Comparison of ENCODE assay signal across 8 cellular contexts in the genomic region with DNA sequence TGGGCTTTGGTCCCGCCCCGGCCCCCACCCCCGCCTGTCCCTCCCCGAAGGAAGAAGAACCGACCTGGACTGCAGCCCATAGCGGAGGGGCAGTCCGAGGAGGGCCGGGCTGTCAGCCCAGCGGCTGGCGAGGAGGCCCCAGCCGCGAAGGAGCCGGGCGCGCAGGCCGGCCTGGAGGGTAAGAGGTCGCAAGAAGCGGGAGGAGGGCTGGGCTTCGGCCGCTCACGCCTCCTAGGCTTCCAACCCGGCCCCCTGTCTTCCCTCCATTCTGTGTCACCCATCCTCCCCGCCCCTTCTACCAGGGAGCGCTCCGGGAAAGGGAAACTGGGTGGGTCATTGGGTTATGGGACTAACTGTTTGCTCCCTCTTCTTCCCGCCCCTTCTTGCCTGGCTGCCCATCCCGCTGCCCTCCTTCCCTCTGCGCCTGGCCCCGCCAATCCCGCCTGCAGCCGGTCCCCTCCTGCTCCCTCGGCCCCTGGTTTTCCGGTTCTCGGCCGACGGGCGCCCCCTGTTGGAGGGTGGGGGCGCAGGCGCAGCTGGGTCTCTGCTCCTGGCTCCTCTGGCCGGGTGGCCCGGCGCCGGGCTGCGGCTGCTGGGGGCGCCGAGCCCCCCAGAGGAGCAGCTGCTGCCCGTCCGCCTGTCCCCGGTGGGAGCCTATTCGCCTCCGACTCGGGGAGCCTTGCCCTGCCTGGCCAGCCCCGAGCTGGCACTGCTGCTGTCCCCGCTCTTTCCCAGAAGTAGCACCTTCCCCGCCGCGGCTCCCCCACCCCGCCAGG. TPM values are rescaled to one million over a fixed set of nuclear protein-coding genes. Genes with fewer than 3 reads are reported as not detected.
DNase-seq lines count a peak whose midpoint lies in the region; ATAC-seq and TF ChIP-seq lines count a peak whose summit lies in the region.

No MANE protein-coding gene starts in this region.

- peak overlapping the region; percentile 32; the same call in 1 of the 2 replicates for H4K91ac ChIP-seq in IMR-90 (ENCODE audit: insufficient read depth, low read depth, low read length)

- TF ChIP-seq RAD21 in IMR-90 (IDR thresholded peaks at IDR 0.05; ENCODE audit: low read length): peak; percentile 79

- peak overlapping the region; percentile 88 for H2AFZ ChIP-seq in IMR-90 (replicated peaks; ENCODE audit: low read length, poor library complexity)

- no peaks in the 10 kb centered on the region for H3K9me3 ChIP-seq in CD4-positive, alpha-beta T cell (ENCODE audit: control insufficient read depth, low read length)
- H3K9me3 ChIP-seq in IMR-90 (ENCODE audit: control insufficient read depth, insufficient read depth, low read length): no peaks in the 10 kb centered on the region

- H3K9ac ChIP-seq in IMR-90 (ENCODE audit: low read depth, low read length): peak overlapping the region; percentile 41

- in situ Hi-C loops in IMR-90 (cut with MboI; ENCODE audit: low sequenced_read_pairs): no loop called here

- no peaks in the 10 kb centered on the region for H3K27me3 ChIP-seq in CD4-positive, alpha-beta T cell (ENCODE audit: control insufficient read depth, insufficient read depth, low read length)
- no peaks in the 10 kb centered on the region for H3K27me3 ChIP-seq in IMR-90 (ENCODE audit: control insufficient read depth, insufficient read depth, low read length)

- H3K18ac ChIP-seq in IMR-90 (ENCODE audit: low read depth, low read length): no peak overlapping the region

- peak; percentile 96 for TF ChIP-seq CTCF in CD4-positive, alpha-beta T cell (IDR thresholded peaks at IDR 0.05)
- peak; percentile 97 for TF ChIP-seq CTCF in IMR-90 (conservative IDR thresholded peaks at IDR 0.05; ENCODE audit: low read depth, low read length)

- POLR2A ChIA-PET in CD4-positive, alpha-beta T cell (lab: Charles Lee): interaction anchor here (0.9 to 7.1 kb wide), 16 partner anchors 11 to 240 kb away, joined by 3 to 51 read pairs (median 6); partner anchors contain the start of genes ASH1L, CLK2, ENTREP3 and FDPS
- POLR2A ChIA-PET in IMR-90 (lab: Charles Lee; ENCODE audit: unreplicated experiment): interaction anchor here (1.0 kb wide), 1 partner anchor 10 kb away, joined by 3 read pairs; no protein-coding TSS in a partner anchor

- H3K4ac ChIP-seq in IMR-90 (ENCODE audit: low read depth, low read length): peak overlapping the region; percentile 37; the same call in 1 of the 2 replicates

- no peak overlapping the region for H2BK15ac ChIP-seq in IMR-90 (ENCODE audit: low read depth, low read length)

- H3K36me3 Mint-ChIP-seq in CD4-positive, alpha-beta T cell (ENCODE audit: low read depth): no peaks in the 10 kb centered on the region

- BruUV-seq in IMR-90 (replicated peaks; lab: Mats Ljungman, UMichigan): no TSS peak

- no peaks in the 10 kb centered on the region for H3K9me3 Mint-ChIP-seq in CD4-positive, alpha-beta T cell

- intact Hi-C loops in CD4-positive, alpha-beta T cell (cut with DNase I, micrococcal nuclease): loop anchor here (1.0 to 5.0 kb wide), 7 partner anchors 15 to 269 kb away; partner anchors contain the start of genes ASH1L (in 1 of the 2) and FDPS (in 1 of the 2)
- intact Hi-C loops in IMR-90 (cut with micrococcal nuclease): loop anchor here (1.0 to 10.0 kb wide), 6 partner anchors 46 to 324 kb away; partner anchors contain the start of genes CLK2, HCN3, MTX1 and THBS3

- peak overlapping the region; percentile 93 for H3K27ac ChIP-seq in CD4-positive, alpha-beta T cell (ENCODE audit: low read depth, low read length)
- H3K27ac ChIP-seq in IMR-90 (ENCODE audit: insufficient read depth, low read length) (peak overlapping the region; percentile 70), epithelial cell of prostate (peak overlapping the region; percentile 88)

- peaks cover 18% of the 10 kb centered on the region; the same call in 1 of the 2 replicates for H3K4me1 ChIP-seq in IMR-90 (ENCODE audit: control insufficient read depth, insufficient read depth, low read length)

- H3K56ac ChIP-seq in IMR-90 (ENCODE audit: extremely low read depth, insufficient read depth, low read length): peak overlapping the region; percentile 62; the same call in 1 of the 2 replicates

- CTCF ChIA-PET in CD4-positive, alpha-beta T cell (lab: Charles Lee): interaction anchor here (0.6 to 6.4 kb wide), 20 partner anchors 11 to 731 kb away, joined by 3 to 114 read pairs (median 3); partner anchors contain the start of genes CLK2, ENTREP3, FDPS and HCN3
- CTCF ChIA-PET in IMR-90 (lab: Yijun Ruan, JAX): interaction anchor here (0.8 to 1.2 kb wide), 3 partner anchors 72 to 73 kb away, joined by 3 to 6 read pairs (median 4); no protein-coding TSS in a partner anchor

- H3K36me3 ChIP-seq in IMR-90 (ENCODE audit: control insufficient read depth, insufficient read depth, low read length): peaks cover 21% of the 10 kb centered on the region

- dilution Hi-C loops in IMR-90 (cut with HindIII; ENCODE audit: low sequenced_read_pairs, unreplicated experiment): no loop called here

- peaks cover 16% of the 10 kb centered on the region; the same call in 1 of the 2 replicates for H3K9me1 ChIP-seq in IMR-90 (ENCODE audit: insufficient read depth, low read length)

- peak overlapping the region; percentile 35 for H2AK9ac ChIP-seq in IMR-90 (replicated peaks; ENCODE audit: low read depth, low read length, poor library complexity)

- peak; percentile 51 for ATAC-seq in CD4-positive, alpha-beta T cell (ENCODE audit: poor library complexity)
- ATAC-seq in GM21367 (IDR thresholded peaks at IDR 0.05; ENCODE audit: unreplicated experiment) (peak; percentile 36), IMR-90 (ENCODE audit: low read depth) (peak; percentile 58)

- 1% methylated on average over 23 of the region's 58 CpGs; no CpG with 5 or more reads in 1 of the 2 experiments for WGBS in IMR-90 (ENCODE audit: extremely low coverage in 2 of 2, insufficient read length in 1 of 2), 2 experiments

- peaks cover 48% of the 10 kb centered on the region for H3K4me1 Mint-ChIP-seq in CD4-positive, alpha-beta T cell (ENCODE audit: low read depth)

- H2BK5ac ChIP-seq in IMR-90 (ENCODE audit: low read depth, low read length, poor library complexity, severe bottlenecking): peak overlapping the region; percentile 75

- peak overlapping the region; percentile 92 for H3K4me3 Mint-ChIP-seq in CD4-positive, alpha-beta T cell

- peak overlapping the region; percentile 91 for H3K4me2 ChIP-seq in IMR-90 (ENCODE audit: low read depth, low read length)

- peaks cover 25% of the 10 kb centered on the region for H4K20me1 ChIP-seq in IMR-90 (ENCODE audit: insufficient read depth, low read length)

- peak overlapping the region; percentile 58 for H3K4me3 ChIP-seq in IMR-90 (ENCODE audit: insufficient read depth, low read depth, low read length)

- DNase-seq in CD4-positive, alpha-beta T cell: peak; percentile 67 to 92 (median 82)
- DNase-seq in IMR-90 (peak; percentile 93), OCI-M1 (lab: John Stamatoyannopoulos, UW) (peak; percentile 93), epithelial cell of prostate (ENCODE audit: low read depth, low spot score) (peak; percentile 26), mucosa of gallbladder (ENCODE audit: low spot score) (peak; percentile 86)
- DNase-seq in activated T-cell treated with anti-CD3 and anti-CD28 coated beads, Interleukin-2, amount 50 U/mL, for 1 hour: peak; percentile 91
- DNase-seq in stimulated activated CD8-positive, alpha-beta memory T cell treated with anti-CD3 and anti-CD28 coated beads, Interleukin-2, amount 100 ng/mL, for 48 hours (ENCODE audit: low read depth in 2 of 2): peak; percentile 83 to 86

- TF ChIP-seq POLR2A in IMR-90 (IDR thresholded peaks at IDR 0.05; ENCODE audit: low read depth, low read length): no peak

- no peak overlapping the region for H3K27ac Mint-ChIP-seq in CD4-positive, alpha-beta T cell

- no peak overlapping the region for H4K5ac ChIP-seq in IMR-90 (ENCODE audit: low read depth, low read length)

- H3K27me3 Mint-ChIP-seq in CD4-positive, alpha-beta T cell: no peaks in the 10 kb centered on the region

- no peak overlapping the region for H3K23ac ChIP-seq in IMR-90 (ENCODE audit: low read depth, low read length)

- H3K14ac ChIP-seq in IMR-90 (replicated peaks; ENCODE audit: low read depth, low read length): peak overlapping the region; percentile 42; the same call in 1 of the 2 replicates

- no peak overlapping the region for H2BK120ac ChIP-seq in IMR-90 (ENCODE audit: low read depth, low read length)

- peak overlapping the region; percentile 54; the same call in 1 of the 2 replicates for H2AK5ac ChIP-seq in IMR-90 (ENCODE audit: low read depth, low read length)

- peaks cover 9 to 66% of the 10 kb centered on the region in 2 experiments for H3K79me1 ChIP-seq in IMR-90 (ENCODE audit: low read depth in 1 of 2, low read length in 2 of 2)

- no peak overlapping the region for H2BK20ac ChIP-seq in IMR-90 (ENCODE audit: low read depth, low read length)

- H4K8ac ChIP-seq in IMR-90 (ENCODE audit: low read depth in 2 of 2, low read length in 2 of 2): peak overlapping the region in 1 of 2 experiments; percentile 69; a peak in 2 of 4 replicates

RNA-seq across cellular contexts. Expression of gene RUSC1, which starts 2.4 kb away (rescaled TPM):
- total RNA-seq in CD4-positive, alpha-beta T cell: 10 to 100 TPM; 10.7 to 11.8 TPM
- total RNA-seq in IMR-90 (2012; rRNA removed) (4.1 and 4.2 TPM in 2 replicates), mucosa of gallbladder (58.8 TPM)
- polyA plus RNA-seq in IMR-90 (2012; rRNA removed): 31.4 and 32.7 TPM in 2 replicates
- polyA plus RNA-seq in IMR-90 (2012; cell fraction: cytosol; rRNA removed): 20.7 and 29.2 TPM in 2 replicates
- 92.9 and 175 TPM in 2 replicates for polyA plus RNA-seq in IMR-90 (2012; cell fraction: nucleus; rRNA removed; ENCODE audit: low replicate concordance)

RNA-seq across cellular contexts. Expression of gene FDPS, which starts 14.5 kb away (rescaled TPM):
- total RNA-seq in CD4-positive, alpha-beta T cell: 10 to 100 TPM; 44.0 to 47.3 TPM
- total RNA-seq in IMR-90 (2012; rRNA removed): 176 and 191 TPM in 2 replicates
- polyA plus RNA-seq in IMR-90 (2012; rRNA removed): 183 and 186 TPM in 2 replicates
- 89.2 and 302 TPM in 2 replicates for polyA plus RNA-seq in IMR-90 (2012; cell fraction: cytosol; rRNA removed)
- polyA plus RNA-seq in IMR-90 (2012; cell fraction: nucleus; rRNA removed; ENCODE audit: low replicate concordance): 127 and 231 TPM in 2 replicates
- 269 TPM for total RNA-seq in mucosa of gallbladder

RNA-seq across cellular contexts. Expression of gene PKLR, which starts 21.9 kb away (rescaled TPM):
- total RNA-seq in CD4-positive, alpha-beta T cell: not detected
- total RNA-seq in IMR-90 (2012; rRNA removed) (not detected in 2 replicates), mucosa of gallbladder (1.7 TPM)
- 0.03 TPM in 1 of 2 replicates, not detected in the other for polyA plus RNA-seq in IMR-90 (2012; rRNA removed)
- polyA plus RNA-seq in IMR-90 (2012; cell fraction: cytosol; rRNA removed): not detected in 2 replicates
- polyA plus RNA-seq in IMR-90 (2012; cell fraction: nucleus; rRNA removed; ENCODE audit: low replicate concordance): 0.03 and 0.05 TPM in 2 replicates

RNA-seq across cellular contexts. Expression of gene HCN3, which starts 45.9 kb away (rescaled TPM):
- 1 to 10 TPM; 1.3 to 1.8 TPM for total RNA-seq in CD4-positive, alpha-beta T cell
- total RNA-seq in IMR-90 (2012; rRNA removed) (0.36 and 0.83 TPM in 2 replicates), mucosa of gallbladder (8.7 TPM)
- polyA plus RNA-seq in IMR-90 (2012; rRNA removed): 2.7 and 2.9 TPM in 2 replicates
- polyA plus RNA-seq in IMR-90 (2012; cell fraction: cytosol; rRNA removed): 0.88 and 1.4 TPM in 2 replicates
- 20.7 and 30.0 TPM in 2 replicates for polyA plus RNA-seq in IMR-90 (2012; cell fraction: nucleus; rRNA removed; ENCODE audit: low replicate concordance)

RNA-seq across cellular contexts. Expression of gene CLK2, which starts 49.8 kb away (rescaled TPM):
- 10 to 100 TPM; 48.1 to 49.8 TPM for total RNA-seq in CD4-positive, alpha-beta T cell
- 19.2 and 19.7 TPM in 2 replicates for total RNA-seq in IMR-90 (2012; rRNA removed)
- 53.0 and 61.2 TPM in 2 replicates for polyA plus RNA-seq in IMR-90 (2012; rRNA removed)
- 18.2 and 18.6 TPM in 2 replicates for polyA plus RNA-seq in IMR-90 (2012; cell fraction: cytosol; rRNA removed)
- 460 and 576 TPM in 2 replicates for polyA plus RNA-seq in IMR-90 (2012; cell fraction: nucleus; rRNA removed; ENCODE audit: low replicate concordance)
- 73.7 TPM for total RNA-seq in mucosa of gallbladder

Comparison
In these comparisons a context has a peak if more than half of its experiments do, and no peak if none do; other contexts are left out.
1. Peak in every context shown above with its lines: DNase-seq, ATAC-seq, H3K4me3 ChIP-seq and H3K27ac ChIP-seq.
2. DNase-seq: peak in every context shown above with its lines; median percentile 93 in IMR-90; 93 in OCI-M1; 91 in activated T-cell treated with anti-CD3 and anti-CD28 coated beads, Interleukin-2, amount 50 U/mL, for 1 hour; 86 in mucosa of gallbladder; 84 in stimulated activated CD8-positive, alpha-beta memory T cell treated with anti-CD3 and anti-CD28 coated beads, Interleukin-2, amount 100 ng/mL, for 48 hours; 82 in CD4-positive, alpha-beta T cell; 26 in epithelial cell of prostate.